In the genomic region with DNA sequence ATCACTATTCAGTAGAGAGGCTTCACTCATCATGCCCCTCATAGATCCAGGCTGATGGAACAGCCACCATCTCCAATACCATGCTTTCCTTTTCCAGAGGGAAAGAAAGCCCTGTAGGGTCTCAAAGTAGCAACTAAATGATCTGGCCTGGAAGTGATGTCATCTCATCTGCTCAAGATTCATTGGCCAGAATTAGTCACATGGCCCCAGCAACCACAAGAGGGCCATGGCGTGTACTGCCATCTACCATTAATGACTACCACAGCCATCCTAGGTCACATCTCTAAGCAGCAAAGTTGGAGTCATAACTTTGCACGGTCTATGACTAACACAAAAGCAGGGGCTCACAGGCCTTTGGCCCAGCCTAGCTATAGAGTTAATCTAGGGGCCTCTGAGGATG, we compare ENCODE assay signal across 1 cellular context.
TF ChIP-seq lines count a peak whose summit lies in the region.

No MANE protein-coding gene starts in this region.

TF ChIP-seq in Ishikawa, 13 proteins besides CTCF, POLR2A, EP300 and RAD21 (continued from another document):
- TF ChIP-seq, protein P1, sequence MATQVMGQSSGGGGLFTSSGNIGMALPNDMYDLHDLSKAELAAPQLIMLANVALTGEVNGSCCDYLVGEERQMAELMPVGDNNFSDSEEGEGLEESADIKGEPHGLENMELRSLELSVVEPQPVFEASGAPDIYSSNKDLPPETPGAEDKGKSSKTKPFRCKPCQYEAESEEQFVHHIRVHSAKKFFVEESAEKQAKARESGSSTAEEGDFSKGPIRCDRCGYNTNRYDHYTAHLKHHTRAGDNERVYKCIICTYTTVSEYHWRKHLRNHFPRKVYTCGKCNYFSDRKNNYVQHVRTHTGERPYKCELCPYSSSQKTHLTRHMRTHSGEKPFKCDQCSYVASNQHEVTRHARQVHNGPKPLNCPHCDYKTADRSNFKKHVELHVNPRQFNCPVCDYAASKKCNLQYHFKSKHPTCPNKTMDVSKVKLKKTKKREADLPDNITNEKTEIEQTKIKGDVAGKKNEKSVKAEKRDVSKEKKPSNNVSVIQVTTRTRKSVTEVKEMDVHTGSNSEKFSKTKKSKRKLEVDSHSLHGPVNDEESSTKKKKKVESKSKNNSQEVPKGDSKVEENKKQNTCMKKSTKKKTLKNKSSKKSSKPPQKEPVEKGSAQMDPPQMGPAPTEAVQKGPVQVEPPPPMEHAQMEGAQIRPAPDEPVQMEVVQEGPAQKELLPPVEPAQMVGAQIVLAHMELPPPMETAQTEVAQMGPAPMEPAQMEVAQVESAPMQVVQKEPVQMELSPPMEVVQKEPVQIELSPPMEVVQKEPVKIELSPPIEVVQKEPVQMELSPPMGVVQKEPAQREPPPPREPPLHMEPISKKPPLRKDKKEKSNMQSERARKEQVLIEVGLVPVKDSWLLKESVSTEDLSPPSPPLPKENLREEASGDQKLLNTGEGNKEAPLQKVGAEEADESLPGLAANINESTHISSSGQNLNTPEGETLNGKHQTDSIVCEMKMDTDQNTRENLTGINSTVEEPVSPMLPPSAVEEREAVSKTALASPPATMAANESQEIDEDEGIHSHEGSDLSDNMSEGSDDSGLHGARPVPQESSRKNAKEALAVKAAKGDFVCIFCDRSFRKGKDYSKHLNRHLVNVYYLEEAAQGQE (IDR thresholded peaks at IDR 0.05; ENCODE audit: low read depth) = no peak
